1 cellular context compared by ENCODE assay signal in genomic region chr20:21280496-21281016, GRCh38.
A peak's percentile ranks its signal among the peaks of the same experiment; 100 is the strongest.
TF ChIP-seq lines count a peak whose summit lies in the region.

No MANE protein-coding gene starts in this region.

TF ChIP-seq in HepG2, 621 proteins besides CTCF, POLR2A, EP300 and RAD21 (continued from another document and continues in another):
- TF ChIP-seq ARID4A (CRISPR knock-in tag; IDR thresholded peaks at IDR 0.05; ENCODE audit: borderline replicate concordance): peak; percentile 54; the same call in 1 of the 2 replicates
- TF ChIP-seq REL (CRISPR knock-in tag; conservative IDR thresholded peaks at IDR 0.05): no peak
- TF ChIP-seq U2AF2 (IDR thresholded peaks at IDR 0.05; ENCODE audit: low read depth, low read length): no peak
- no peak for TF ChIP-seq ZNF513 (CRISPR knock-in tag; conservative IDR thresholded peaks at IDR 0.05)
- no peak for TF ChIP-seq ZZZ3 (CRISPR knock-in tag; IDR thresholded peaks at IDR 0.05; ENCODE audit: borderline replicate concordance)
- no peak for TF ChIP-seq ZNF350 (CRISPR knock-in tag; IDR thresholded peaks at IDR 0.05; ENCODE audit: borderline replicate concordance, low read depth)
- no peak for TF ChIP-seq IRF9 (CRISPR knock-in tag; IDR thresholded peaks at IDR 0.05; ENCODE audit: borderline replicate concordance)
- TF ChIP-seq ZNF234 (CRISPR knock-in tag; conservative IDR thresholded peaks at IDR 0.05): no peak
- no peak for TF ChIP-seq ARHGAP35 (CRISPR knock-in tag; IDR thresholded peaks at IDR 0.05; ENCODE audit: borderline replicate concordance)
- 0 out of 2 replicates have a peak, but pooled peaks have one; percentile 43 for TF ChIP-seq HMG20B (CRISPR knock-in tag; conservative IDR thresholded peaks at IDR 0.05)
- no peak for TF ChIP-seq ZMAT3 (CRISPR knock-in tag; conservative IDR thresholded peaks at IDR 0.05)
- no peak for TF ChIP-seq CREB3 (CRISPR knock-in tag; IDR thresholded peaks at IDR 0.05)
- TF ChIP-seq RFX5 (IDR thresholded peaks at IDR 0.05; ENCODE audit: low read depth, low read length): no peak
- no peak for TF ChIP-seq TEF (CRISPR knock-in tag; IDR thresholded peaks at IDR 0.05)
- TF ChIP-seq PAX8 (CRISPR knock-in tag; IDR thresholded peaks at IDR 0.05; ENCODE audit: borderline replicate concordance): no peak
- no peak for TF ChIP-seq SMARCE1 (IDR thresholded peaks at IDR 0.05; ENCODE audit: borderline replicate concordance)
- TF ChIP-seq ZNF24 (IDR thresholded peaks at IDR 0.05): no peak
- no peak for TF ChIP-seq ZNF512B (CRISPR knock-in tag; IDR thresholded peaks at IDR 0.05; ENCODE audit: borderline replicate concordance)
- no peak for TF ChIP-seq SRSF4 (IDR thresholded peaks at IDR 0.05; ENCODE audit: low read depth, low read length, poor library complexity, severe bottlenecking)
- TF ChIP-seq MAFG (CRISPR knock-in tag; IDR thresholded peaks at IDR 0.05): no peak
- TF ChIP-seq ZNF256 (CRISPR knock-in tag; conservative IDR thresholded peaks at IDR 0.05): no peak
- no peak; the same call in 1 of the 2 replicates for TF ChIP-seq KLF12 (CRISPR knock-in tag; IDR thresholded peaks at IDR 0.05; ENCODE audit: borderline replicate concordance)
- no peak for TF ChIP-seq ZNF691 (CRISPR knock-in tag; IDR thresholded peaks at IDR 0.05; ENCODE audit: borderline replicate concordance, low read depth)
- no peak for TF ChIP-seq FOXK2 (IDR thresholded peaks at IDR 0.05)
- TF ChIP-seq NFIC (IDR thresholded peaks at IDR 0.05; ENCODE audit: low read length): no peak
- TF ChIP-seq ZNF441 (CRISPR knock-in tag; IDR thresholded peaks at IDR 0.05; ENCODE audit: borderline replicate concordance): no peak
- no peak for TF ChIP-seq ZC3H13 (CRISPR knock-in tag; IDR thresholded peaks at IDR 0.05)
- TF ChIP-seq PHF5A (CRISPR knock-in tag; IDR thresholded peaks at IDR 0.05; ENCODE audit: low read depth, unreplicated experiment): no peak
- no peak for TF ChIP-seq ZNF354B (CRISPR knock-in tag; IDR thresholded peaks at IDR 0.05)
- no peak for TF ChIP-seq ELF1 (CRISPR knock-in tag; IDR thresholded peaks at IDR 0.05)
- TF ChIP-seq THAP7 (CRISPR knock-in tag; IDR thresholded peaks at IDR 0.05): no peak
- no peak for TF ChIP-seq RBM22 (optimal IDR thresholded peaks at IDR 0.05; ENCODE audit: low read length)
- TF ChIP-seq SAFB2 (CRISPR knock-in tag; IDR thresholded peaks at IDR 0.05; ENCODE audit: borderline replicate concordance, low read depth): no peak
- TF ChIP-seq GATAD1 (CRISPR knock-in tag; IDR thresholded peaks at IDR 0.05): peak; percentile 37; the same call in 1 of the 2 replicates
- no peak for TF ChIP-seq ZBTB37 (CRISPR knock-in tag; IDR thresholded peaks at IDR 0.05)
- no peak for TF ChIP-seq RNF219 (CRISPR knock-in tag; IDR thresholded peaks at IDR 0.05)
- TF ChIP-seq HNRNPLL (IDR thresholded peaks at IDR 0.05; ENCODE audit: low read depth, low read length, poor library complexity, severe bottlenecking): no peak
- no peak for TF ChIP-seq ZBTB21 (CRISPR knock-in tag; IDR thresholded peaks at IDR 0.05)
- TF ChIP-seq MTF2 (CRISPR knock-in tag; IDR thresholded peaks at IDR 0.05; ENCODE audit: borderline replicate concordance): 0 out of 2 replicates have a peak, but pooled peaks have one; percentile 47
- TF ChIP-seq CERS6 (CRISPR knock-in tag; IDR thresholded peaks at IDR 0.05): no peak
- no peak for TF ChIP-seq ZNF205 (CRISPR knock-in tag; IDR thresholded peaks at IDR 0.05)
- no peak for TF ChIP-seq ZNF619 (CRISPR knock-in tag; IDR thresholded peaks at IDR 0.05)
- no peak for TF ChIP-seq ZNF563 (CRISPR knock-in tag; IDR thresholded peaks at IDR 0.05)
- TF ChIP-seq NRL (CRISPR knock-in tag; IDR thresholded peaks at IDR 0.05; ENCODE audit: borderline replicate concordance): no peak
- peak; percentile 67; the same call in 1 of the 2 replicates for TF ChIP-seq ZNF292 (CRISPR knock-in tag; IDR thresholded peaks at IDR 0.05; ENCODE audit: borderline replicate concordance, low read depth)
- no peak for TF ChIP-seq SIX4 (CRISPR knock-in tag; IDR thresholded peaks at IDR 0.05)
- TF ChIP-seq ZNF225 (CRISPR knock-in tag; IDR thresholded peaks at IDR 0.05): no peak
